Comparison of ENCODE assay signal across 18 cellular contexts in the genomic region with DNA sequence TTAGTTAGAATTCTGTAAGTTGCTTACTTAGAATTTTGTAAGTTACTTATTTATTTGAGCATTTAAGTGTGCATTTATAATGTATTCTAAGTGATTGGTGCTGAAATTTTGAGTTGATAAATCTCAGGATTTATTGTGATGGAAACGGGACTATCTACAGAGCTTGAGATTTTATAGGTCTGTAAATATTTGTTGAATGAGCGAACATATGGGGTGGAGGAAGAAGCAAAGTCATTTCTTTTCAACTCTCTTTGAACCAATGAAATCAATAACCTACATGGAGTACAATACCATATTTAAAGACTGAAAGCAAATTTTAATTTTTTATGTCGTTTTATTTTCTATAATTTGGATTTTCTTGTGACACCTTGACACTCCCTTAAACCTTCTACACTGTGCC.
"Had no signal": no experiment of that assay in that cellular context is flagged by ENCODE, and none has a peak within 500 bp of the region (broad histone marks: within the 10 kb centered on the region; RNA-seq: fewer than 3 reads in every experiment).

No MANE protein-coding gene starts in this region.

- H3K36me3 ChIP-seq: MG63 had no signal

- H3K9me3 ChIP-seq: MG63, SK-N-SH had no signal

- H3K4me3 ChIP-seq: K562, MG63 had no signal

- H3K9ac ChIP-seq: KMS-11, SK-N-SH had no signal

- H3K27me3 ChIP-seq: MG63 had no signal

- DNase-seq: MG63, NCI-H1092, NCI-H1105 treated with DMSO at 0.1 percent for 48 hours, NCI-H1436, NCI-H187, NCI-H2029, NCI-H2081 treated with DMSO at 0.1 percent for 48 hours, NCI-H226, NCI-H446, NCI-H510A, NCI-H774, SHP77, SK-N-SH, SW 1271, T-cell had no signal

- H3K4me2 ChIP-seq: KMS-11, SK-N-SH had no signal

- H3K9me2 ChIP-seq: SK-N-SH had no signal

- H3K27ac ChIP-seq: KMS-11, RWPE1 had no signal
